Comparison of ENCODE assay signal across 10 cellular contexts in the genomic region with DNA sequence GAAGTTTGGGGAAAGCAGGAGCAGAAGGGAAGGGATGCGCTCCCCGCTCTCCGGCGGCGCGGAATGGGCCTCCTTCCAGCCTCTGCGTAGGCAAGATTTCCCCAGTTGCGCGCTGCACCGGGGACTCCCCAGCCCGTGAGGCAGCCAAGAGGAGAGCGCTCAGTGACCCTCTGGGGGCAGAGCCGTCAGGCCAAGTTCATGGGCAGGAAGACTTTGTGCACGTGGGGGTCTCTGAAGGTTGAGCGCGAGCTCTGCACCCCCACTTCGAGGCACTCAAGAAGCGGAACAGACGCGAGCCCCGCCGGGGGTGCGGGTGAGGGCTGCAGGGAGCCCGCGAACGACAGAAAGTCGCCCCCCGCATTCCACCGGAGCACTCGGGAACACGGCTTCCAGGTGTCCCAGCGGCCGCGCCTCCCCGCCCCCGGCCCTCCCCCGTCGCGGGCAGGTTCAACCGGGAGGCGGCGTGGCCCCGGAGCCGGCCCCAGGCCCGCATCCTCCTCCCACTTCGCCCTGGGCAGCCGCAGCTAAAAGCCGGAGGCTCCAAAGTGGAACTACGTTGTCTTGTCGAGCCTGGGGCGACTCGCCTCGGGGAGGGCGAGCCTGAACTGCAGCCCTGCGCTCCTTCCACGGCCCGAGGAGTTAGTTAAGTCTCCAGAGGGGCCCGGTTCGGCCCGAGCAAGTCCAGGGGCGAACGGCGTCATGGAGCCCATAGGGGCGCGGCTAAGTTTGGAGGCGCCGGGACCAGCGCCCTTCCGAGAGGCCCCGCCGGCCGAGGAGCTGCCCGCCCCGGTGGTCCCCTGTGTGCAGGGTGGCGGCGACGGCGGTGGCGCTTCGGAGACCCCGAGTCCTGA. TPM values are rescaled to one million over a fixed set of nuclear protein-coding genes. Genes with fewer than 3 reads are reported as not detected.
A peak's percentile ranks its signal among the peaks of the same experiment; 100 is the strongest.
DNase-seq lines count a peak whose midpoint lies in the region; ATAC-seq and TF ChIP-seq lines count a peak whose summit lies in the region.
"Had no signal": no experiment of that assay in that cellular context is flagged by ENCODE, and none has a peak within 500 bp of the region (broad histone marks: within the 10 kb centered on the region; RNA-seq: fewer than 3 reads in every experiment).

Gene PPP1R3G, plus strand, starts transcription at position 555 of the 851 bp plus-strand sequence. Its CDS starts 145 bp downstream, at position 700.

- H3K27ac ChIP-seq in mammary epithelial cell (ENCODE audit: insufficient read depth, low read depth, low read length): no peak within 1 kb of the TSS

- H3K27ac Mint-ChIP-seq in stimulated activated naive CD8-positive, alpha-beta T cell treated with anti-CD3 and anti-CD28 coated beads, Interleukin-15, Interleukin-2, amounts not matched to agents 100 ng/mL and 50 ng/mL, for 24 hours: no peak within 1 kb of the TSS

- intact Hi-C loops in mammary epithelial cell (cut with micrococcal nuclease): no loop called here
- intact Hi-C loops in left colon (cut with DNase I, micrococcal nuclease): no loop called here

- H3K27me3 Mint-ChIP-seq in stimulated activated naive CD8-positive, alpha-beta T cell treated with anti-CD3 and anti-CD28 coated beads, Interleukin-15, Interleukin-2, amounts not matched to agents 100 ng/mL and 50 ng/mL, for 24 hours: peaks cover 51% of the 10 kb centered on the region

- WGBS in mammary epithelial cell (ENCODE audit: low coverage, missing lambda C conversion rate): 3% methylated on average over 7 of the region's 81 CpGs

- no peaks in the 10 kb centered on the region for H3K9me3 ChIP-seq in mammary epithelial cell (replicated peaks; ENCODE audit: insufficient read depth, low read length)

- in situ Hi-C loops in mammary epithelial cell (cut with MboI; ENCODE audit: low sequenced_read_pairs in 2 of 2): no loop called here

- H3K36me3 ChIP-seq in mammary epithelial cell (ENCODE audit: insufficient read depth, low read length): no peaks in the 10 kb centered on the region

- ATAC-seq in HG02588 (IDR thresholded peaks at IDR 0.05; ENCODE audit: unreplicated experiment) (peak; percentile 53), left colon (peak; percentile 72)

- H3K79me2 ChIP-seq in mammary epithelial cell (ENCODE audit: insufficient read depth, low read length): no peaks in the 10 kb centered on the region

- dilution Hi-C loops in mammary epithelial cell (cut with HindIII; ENCODE audit: low sequenced_read_pairs): no loop called here

- H3K36me3 Mint-ChIP-seq in stimulated activated naive CD8-positive, alpha-beta T cell treated with anti-CD3 and anti-CD28 coated beads, Interleukin-15, Interleukin-2, amounts not matched to agents 100 ng/mL and 50 ng/mL, for 24 hours (ENCODE audit: low read depth): no peaks in the 10 kb centered on the region

- H3K4me1 Mint-ChIP-seq in stimulated activated naive CD8-positive, alpha-beta T cell treated with anti-CD3 and anti-CD28 coated beads, Interleukin-15, Interleukin-2, amounts not matched to agents 100 ng/mL and 50 ng/mL, for 24 hours (ENCODE audit: low read depth): no peaks in the 10 kb centered on the region

- DNase-seq in NCI-H524 (lab: John Stamatoyannopoulos, UW): peak; percentile 34 to 38
- DNase-seq in NCI-H524 treated with DMSO at 0.1 percent for 48 hours (lab: John Stamatoyannopoulos, UW): no peak
- peak; percentile 18 for DNase-seq in NCI-H748 treated with DMSO at 0.1 percent for 48 hours (lab: John Stamatoyannopoulos, UW)
- DNase-seq in mammary epithelial cell: peak; percentile 26
- peak; percentile 56 to 65 for DNase-seq in left colon
- no peak for DNase-seq in cortex of kidney (lab: John Stamatoyannopoulos, UW)
- DNase-seq: DND-41 had no signal

- peak within 1 kb of the TSS; percentile 99 for H3K4me2 ChIP-seq in mammary epithelial cell (ENCODE audit: insufficient read depth, low read depth, low read length)

- no peaks in the 10 kb centered on the region for H4K20me1 ChIP-seq in mammary epithelial cell (ENCODE audit: insufficient read depth, low read length)

- BruUV-seq in mammary epithelial cell (replicated peaks; lab: Mats Ljungman, UMichigan): no TSS peak

- no peak within 1 kb of the TSS for H3K9ac ChIP-seq in mammary epithelial cell (ENCODE audit: insufficient read depth, low read length)

- H3K4me1 ChIP-seq in mammary epithelial cell (ENCODE audit: insufficient read depth, low read length): peaks cover 39% of the 10 kb centered on the region

- peak within 1 kb of the TSS; percentile 84 for H2AFZ ChIP-seq in mammary epithelial cell (ENCODE audit: low read depth, low read length)

- TF ChIP-seq CTCF in mammary epithelial cell (conservative IDR thresholded peaks at IDR 0.05 in 1 of 2, IDR thresholded peaks at IDR 0.05 in 1 of 2; ENCODE audit: extremely low read depth in 1 of 2, insufficient read depth in 1 of 2, low read depth in 1 of 2, low read length in 2 of 2): no peak

- H3K4me3 ChIP-seq in mammary epithelial cell (replicated peaks in 1 of 3; ENCODE audit: insufficient read depth in 1 of 3, low read depth in 2 of 3, low read length in 3 of 3): peak within 1 kb of the TSS; percentile 41 to 55 (median 53)

- peak within 1 kb of the TSS; percentile 82 for H3K4me3 Mint-ChIP-seq in stimulated activated naive CD8-positive, alpha-beta T cell treated with anti-CD3 and anti-CD28 coated beads, Interleukin-15, Interleukin-2, amounts not matched to agents 100 ng/mL and 50 ng/mL, for 24 hours
- H3K4me3 Mint-ChIP-seq: central memory CD8-positive, alpha-beta T cell had no signal

- H3K27me3 ChIP-seq in mammary epithelial cell (ENCODE audit: insufficient read depth, low read length): peaks cover 8% of the 10 kb centered on the region

- no peaks in the 10 kb centered on the region for H3K9me3 Mint-ChIP-seq in stimulated activated naive CD8-positive, alpha-beta T cell treated with anti-CD3 and anti-CD28 coated beads, Interleukin-15, Interleukin-2, amounts not matched to agents 100 ng/mL and 50 ng/mL, for 24 hours
- H3K9me3 Mint-ChIP-seq: central memory CD8-positive, alpha-beta T cell had no signal

- CTCF ChIA-PET in mammary epithelial cell (lab: Charles Lee; ENCODE audit: low non-redundant PET): no interaction called here

RNA-seq across cellular contexts. Expression of gene PPP1R3G, which starts in this region (rescaled TPM):
- total RNA-seq in mammary epithelial cell (under 1 TPM in 1 of 2 donors, not detected in 1; 0.67 TPM), left colon (1 to 10 TPM in 1 of 2 donors, under 1 TPM in 1; 0.98 to 1.6 TPM)
- 0.03 TPM for polyA plus RNA-seq in mammary epithelial cell
- not detected for polyA minus RNA-seq in mammary epithelial cell

Comparison
In these comparisons a context has a peak if more than half of its experiments do, and no peak if none do; other contexts are left out.
1. DNase-seq: peak in NCI-H524 (2 of 2), NCI-H748 treated with DMSO at 0.1 percent for 48 hours (single experiment) and left colon (2 of 2); none in NCI-H524 treated with DMSO at 0.1 percent for 48 hours (single experiment) and cortex of kidney (single experiment).
2. Peak in DNase-seq, H3K4me3 ChIP-seq and H3K4me2 ChIP-seq in mammary epithelial cell; RNA of the gene not detected or under 1 TPM.